ENCODE assay signal across 8 cellular contexts in genomic region chr16:21952793-21953540, GRCh38. TPM values are rescaled to one million over a fixed set of nuclear protein-coding genes. Genes with fewer than 3 reads are reported as not detected.
DNase-seq lines count a peak whose midpoint lies in the region; TF ChIP-seq lines count a peak whose summit lies in the region.

Gene UQCRC2 (plus strand): TSS chr16:21953361. CDS start chr16:21953424, 63 bp downstream.

- H3K27me3 ChIP-seq in HAP-1 (ENCODE audit: low read depth) (no peaks in the 10 kb centered on the region), MG63 (no peaks in the 10 kb centered on the region)

- H3K4me1 Mint-ChIP-seq in nephron progenitor cell, result peaks cover 30% of the 10 kb centered on the region
- peaks cover 75% of the 10 kb centered on the region for H3K4me1 Mint-ChIP-seq in stimulated activated naive CD8-positive, alpha-beta T cell treated with anti-CD3 and anti-CD28 coated beads, Interleukin-15, Interleukin-2, amounts not matched to agents 100 ng/mL and 50 ng/mL, for 24 hours (ENCODE audit: low read depth)

- in situ Hi-C loops in G401 (cut with HindIII; ENCODE audit: low sequenced_read_pairs), result no loop called here
- in situ Hi-C loops in HAP-1 (cut with MboI; ENCODE audit: low sequenced_read_pairs), result no loop called here

- H3K27me3 Mint-ChIP-seq in nephron progenitor cell (ENCODE audit: low read depth, poor library complexity), result peaks cover 12% of the 10 kb centered on the region
- H3K27me3 Mint-ChIP-seq in stimulated activated naive CD8-positive, alpha-beta T cell treated with anti-CD3 and anti-CD28 coated beads, Interleukin-15, Interleukin-2, amounts not matched to agents 100 ng/mL and 50 ng/mL, for 24 hours, result no peaks in the 10 kb centered on the region

- H3K4me3 ChIP-seq in HAP-1 (peak within 1 kb of the TSS; percentile 87), MG63 (peak within 1 kb of the TSS; percentile 93)

- DNase-seq in G401 (ENCODE audit: low spot score), result peak; percentile 96
- DNase-seq in HAP-1 (ENCODE audit: low spot score in 2 of 2), result peak; percentile 92 to 95
- DNase-seq in MG63, result peak; percentile 91
- DNase-seq in SHP77 (lab: John Stamatoyannopoulos, UW), result peak; percentile 92 to 93
- DNase-seq in activated effector memory CD4-positive, alpha-beta T cell treated with Interleukin-2 at 50 U/mL for 16 hours, result peak; percentile 82
- peak; percentile 81 for DNase-seq in fibroblast of the conjunctiva (ENCODE audit: low read depth)
- DNase-seq in nephron progenitor cell, result peak; percentile 84

- H3K4me3 Mint-ChIP-seq in nephron progenitor cell, result peak within 1 kb of the TSS; percentile 99
- peak within 1 kb of the TSS; percentile 99 for H3K4me3 Mint-ChIP-seq in stimulated activated naive CD8-positive, alpha-beta T cell treated with anti-CD3 and anti-CD28 coated beads, Interleukin-15, Interleukin-2, amounts not matched to agents 100 ng/mL and 50 ng/mL, for 24 hours

- peaks cover 19% of the 10 kb centered on the region for H3K36me3 Mint-ChIP-seq in nephron progenitor cell (ENCODE audit: low read depth)
- H3K36me3 Mint-ChIP-seq in stimulated activated naive CD8-positive, alpha-beta T cell treated with anti-CD3 and anti-CD28 coated beads, Interleukin-15, Interleukin-2, amounts not matched to agents 100 ng/mL and 50 ng/mL, for 24 hours (ENCODE audit: low read depth), result peaks cover 30% of the 10 kb centered on the region

- H3K36me3 ChIP-seq in HAP-1 (replicated peaks) (peaks cover 17% of the 10 kb centered on the region), MG63 (peaks cover 29% of the 10 kb centered on the region)

- peaks cover 10% of the 10 kb centered on the region; the same call in 1 of the 2 replicates for H3K4me1 ChIP-seq in HAP-1

- H3K9me3 ChIP-seq in HAP-1 (no peaks in the 10 kb centered on the region), MG63 (no peaks in the 10 kb centered on the region)

- peak within 1 kb of the TSS; percentile 100 for H3K27ac Mint-ChIP-seq in nephron progenitor cell
- H3K27ac Mint-ChIP-seq in stimulated activated naive CD8-positive, alpha-beta T cell treated with anti-CD3 and anti-CD28 coated beads, Interleukin-15, Interleukin-2, amounts not matched to agents 100 ng/mL and 50 ng/mL, for 24 hours, result peak within 1 kb of the TSS; percentile 99

- TF ChIP-seq CTCF in nephron progenitor cell (IDR thresholded peaks at IDR 0.05), result no peak

- H3K9me3 Mint-ChIP-seq in nephron progenitor cell, result no peaks in the 10 kb centered on the region
- no peaks in the 10 kb centered on the region for H3K9me3 Mint-ChIP-seq in stimulated activated naive CD8-positive, alpha-beta T cell treated with anti-CD3 and anti-CD28 coated beads, Interleukin-15, Interleukin-2, amounts not matched to agents 100 ng/mL and 50 ng/mL, for 24 hours

RNA-seq across cellular contexts. Expression of gene UQCRC2, which starts in this region (rescaled TPM):
- 73.9 and 94.3 TPM in 2 replicates for total RNA-seq in G401 (2014; rRNA removed; shearing (Covaris generic))
- 67.6 and 69.0 TPM in 2 replicates for total RNA-seq in MG63 (2014; rRNA removed; shearing (Covaris generic); ENCODE audit: low replicate concordance)

Comparison
In these comparisons a context has a peak if more than half of its experiments do, and no peak if none do; other contexts are left out.
1. Peak in every context shown above with its lines: DNase-seq and H3K4me3 ChIP-seq.